Comparison of ENCODE assay signal across 36 cellular contexts in the genomic region with DNA sequence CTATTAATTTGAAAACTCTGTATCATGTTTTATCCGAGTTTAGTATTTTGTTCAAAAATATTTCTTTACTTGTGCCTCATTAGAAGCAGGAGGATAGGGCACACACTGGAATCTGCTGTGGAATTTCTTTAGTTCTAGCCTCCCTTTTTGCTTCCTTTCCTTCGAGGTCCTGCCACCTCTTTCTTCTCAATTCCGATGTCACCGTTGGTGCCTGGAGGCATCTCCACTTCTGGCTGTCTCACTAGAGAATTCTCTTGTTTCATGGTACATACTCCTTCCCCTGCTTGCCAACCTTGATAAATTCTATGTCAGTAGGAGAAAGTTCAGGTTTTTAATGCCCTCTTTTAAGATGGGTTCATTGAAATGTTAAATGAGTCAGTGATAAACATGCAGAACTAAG.
"Had no signal": no experiment of that assay in that cellular context is flagged by ENCODE, and none has a peak within 500 bp of the region (broad histone marks: within the 10 kb centered on the region; RNA-seq: fewer than 3 reads in every experiment).

No MANE protein-coding gene starts in this region.

- H3K27ac ChIP-seq: ascending aorta, breast epithelium, cardiac muscle cell, colonic mucosa, dorsolateral prefrontal cortex, heart left ventricle, WERI-Rb-1 had no signal

- H3K4me3 Mint-ChIP-seq: activated B cell treated with CpG ODN at 0.5 μM for 24 hours; activated CD8-positive, alpha-beta memory T cell treated with anti-CD3 and anti-CD28 coated beads, Interleukin-2, amount 10 ng/mL, durations not matched to agents 7 days and 5 days; activated CD8-positive, alpha-beta T cell treated with anti-CD3 and anti-CD28 coated beads for 36 hours; activated naive CD4-positive, alpha-beta T cell treated with anti-CD3 and anti-CD28 coated beads for 36 hours; activated naive CD4-positive, alpha-beta T cell treated with anti-CD3 and anti-CD28 coated beads, Interleukin-2, amount 50 U/mL, for 24 hours; activated naive CD8-positive, alpha-beta T cell treated with anti-CD3 and anti-CD28 coated beads for 36 hours; activated naive CD8-positive, alpha-beta T cell treated with anti-CD3 and anti-CD28 coated beads, Interleukin-2, amount 50 U/mL, for 24 hours; activated T-helper 1 cell treated with anti-CD3 and anti-CD28 coated beads, Interleukin-12 subunit alpha, Interleukin-12 subunit beta, Interleukin-2, Interleukin-4 antibody, amounts not matched to agents 30 ng/mL and 10 ng/mL and 1 ng/mL, durations not matched to agents 14 hours and 24 hours and 36 hours; brain; dendritic cell treated with granulocyte-macrophage colony-stimulating factor and Interleukin-4, amounts not matched to agents 40 ng/mL and 50 ng/mL, for 4 days; endodermal cell; T-helper 17 cell; T-helper 2 cell treated with Interferon-gamma antibody and Interleukin-4, amounts not matched to agents 5 μg/mL and 100 μg/mL, for 36 hours had no signal

- H3K27me3 ChIP-seq: ascending aorta, breast epithelium, cardiac muscle cell, colonic mucosa, dorsolateral prefrontal cortex, heart left ventricle had no signal

- DNase-seq: activated B cell treated with CpG ODN at 0.5 μM for 24 hours; activated CD4-positive, alpha-beta T cell treated with anti-CD3 and anti-CD28 coated beads for 48 hours; activated CD4-positive, alpha-beta T cell treated with anti-CD3 and anti-CD28 coated beads, Interleukin-2, amount 50 U/mL, for 1 hour; activated CD4-positive, alpha-beta T cell treated with anti-CD3 and anti-CD28 coated beads, Interleukin-2, amount 50 U/mL, for 48 hours; activated CD8-positive, alpha-beta memory T cell treated with anti-CD3 and anti-CD28 coated beads, Interleukin-2, amount 10 ng/mL, durations not matched to agents 7 days and 5 days; activated CD8-positive, alpha-beta memory T cell treated with anti-CD3 and anti-CD28 coated beads, Interleukin-2, amount 50 U/mL, for 4 hours; activated CD8-positive, alpha-beta T cell treated with anti-CD3 and anti-CD28 coated beads for 36 hours; activated effector memory CD4-positive, alpha-beta T cell treated with anti-CD3 and anti-CD28 coated beads, Interleukin-2, amount 50 U/mL, for 16 hours; activated naive CD4-positive, alpha-beta T cell treated with anti-CD3 and anti-CD28 coated beads for 36 hours; activated naive CD8-positive, alpha-beta T cell treated with anti-CD3 and anti-CD28 coated beads for 36 hours; activated naive CD8-positive, alpha-beta T cell treated with anti-CD3 and anti-CD28 coated beads, Interleukin-2, amount 50 U/mL, for 24 hours; activated T-cell treated with anti-CD3 and anti-CD28 coated beads, Interleukin-2, amount 50 U/mL, for 1 hour; activated T-cell treated with anti-CD3 and anti-CD28 coated beads, Interleukin-2, amount 50 U/mL, for 48 hours; central memory CD4-positive, alpha-beta T cell; cerebellar nuclear complex; colonic mucosa; dorsolateral prefrontal cortex; effector memory CD4-positive, alpha-beta T cell; endodermal cell; foreskin fibroblast; heart left ventricle; T-helper 1 cell; T-helper 17 cell; T1000; WERI-Rb-1 had no signal

- H3K9me3 Mint-ChIP-seq: activated B cell treated with CpG ODN at 0.5 μM for 24 hours; activated CD8-positive, alpha-beta T cell treated with anti-CD3 and anti-CD28 coated beads for 36 hours; activated naive CD4-positive, alpha-beta T cell treated with anti-CD3 and anti-CD28 coated beads for 36 hours; activated naive CD4-positive, alpha-beta T cell treated with anti-CD3 and anti-CD28 coated beads, Interleukin-2, amount 50 U/mL, for 24 hours; activated naive CD8-positive, alpha-beta T cell treated with anti-CD3 and anti-CD28 coated beads for 36 hours; activated naive CD8-positive, alpha-beta T cell treated with anti-CD3 and anti-CD28 coated beads, Interleukin-2, amount 50 U/mL, for 24 hours; activated T-helper 1 cell treated with anti-CD3 and anti-CD28 coated beads, Interleukin-12 subunit alpha, Interleukin-12 subunit beta, Interleukin-2, Interleukin-4 antibody, amounts not matched to agents 30 ng/mL and 10 ng/mL and 1 ng/mL, durations not matched to agents 14 hours and 24 hours and 36 hours; activated T-helper 2 cell treated with anti-CD3 and anti-CD28 coated beads, Interferon-gamma antibody, Interleukin-2, Interleukin-4, amounts not matched to agents 10 μg/mL and 5 μg/mL and 100 μg/mL, durations not matched to agents 14 hours and 24 hours and 36 hours; dendritic cell treated with granulocyte-macrophage colony-stimulating factor and Interleukin-4, amounts not matched to agents 40 ng/mL and 50 ng/mL, for 4 days; endodermal cell; T-helper 2 cell treated with Interferon-gamma antibody and Interleukin-4, amounts not matched to agents 5 μg/mL and 100 μg/mL, for 36 hours had no signal

- H3K27me3 Mint-ChIP-seq: activated CD8-positive, alpha-beta memory T cell treated with anti-CD3 and anti-CD28 coated beads, Interleukin-2, amount 10 ng/mL, durations not matched to agents 7 days and 5 days; activated naive CD4-positive, alpha-beta T cell treated with anti-CD3 and anti-CD28 coated beads, Interleukin-2, amount 50 U/mL, for 24 hours; activated naive CD8-positive, alpha-beta T cell treated with anti-CD3 and anti-CD28 coated beads for 36 hours; activated naive CD8-positive, alpha-beta T cell treated with anti-CD3 and anti-CD28 coated beads, Interleukin-2, amount 50 U/mL, for 24 hours; brain; dendritic cell treated with granulocyte-macrophage colony-stimulating factor and Interleukin-4, amounts not matched to agents 40 ng/mL and 50 ng/mL, for 4 days had no signal

- H3K27ac Mint-ChIP-seq: activated B cell treated with CpG ODN at 0.5 μM for 24 hours; activated CD8-positive, alpha-beta memory T cell treated with anti-CD3 and anti-CD28 coated beads, Interleukin-2, amount 10 ng/mL, durations not matched to agents 7 days and 5 days; activated CD8-positive, alpha-beta T cell treated with anti-CD3 and anti-CD28 coated beads for 36 hours; activated naive CD4-positive, alpha-beta T cell treated with anti-CD3 and anti-CD28 coated beads for 36 hours; activated naive CD4-positive, alpha-beta T cell treated with anti-CD3 and anti-CD28 coated beads, Interleukin-2, amount 50 U/mL, for 24 hours; activated naive CD8-positive, alpha-beta T cell treated with anti-CD3 and anti-CD28 coated beads for 36 hours; activated naive CD8-positive, alpha-beta T cell treated with anti-CD3 and anti-CD28 coated beads, Interleukin-2, amount 50 U/mL, for 24 hours; activated T-helper 1 cell treated with anti-CD3 and anti-CD28 coated beads, Interleukin-12 subunit alpha, Interleukin-12 subunit beta, Interleukin-2, Interleukin-4 antibody, amounts not matched to agents 30 ng/mL and 10 ng/mL and 1 ng/mL, durations not matched to agents 14 hours and 24 hours and 36 hours; activated T-helper 2 cell treated with anti-CD3 and anti-CD28 coated beads, Interferon-gamma antibody, Interleukin-2, Interleukin-4, amounts not matched to agents 10 μg/mL and 5 μg/mL and 100 μg/mL, durations not matched to agents 14 hours and 24 hours and 36 hours; dendritic cell treated with granulocyte-macrophage colony-stimulating factor and Interleukin-4, amounts not matched to agents 40 ng/mL and 50 ng/mL, for 4 days; endodermal cell; T-helper 17 cell; T-helper 2 cell treated with Interferon-gamma antibody and Interleukin-4, amounts not matched to agents 5 μg/mL and 100 μg/mL, for 36 hours had no signal

- H3K4me1 ChIP-seq: ascending aorta, breast epithelium, colonic mucosa had no signal

- H3K4me3 ChIP-seq: ascending aorta, breast epithelium, cardiac muscle cell, colonic mucosa, dorsolateral prefrontal cortex, heart left ventricle had no signal

- ATAC-seq: activated CD4-positive, CD25-positive, alpha-beta regulatory T cell treated with anti-CD3 and anti-CD28 coated beads, Interleukin-2, amount 50 U/mL, for 24 hours; activated CD8-positive, alpha-beta memory T cell treated with anti-CD3 and anti-CD28 coated beads, Interleukin-2, amount 10 ng/mL, durations not matched to agents 7 days and 5 days; activated CD8-positive, alpha-beta T cell treated with anti-CD3 and anti-CD28 coated beads for 36 hours; activated naive CD8-positive, alpha-beta T cell treated with anti-CD3 and anti-CD28 coated beads, Interleukin-2, amount 50 U/mL, for 24 hours; esophagus mucosa; heart left ventricle; T-helper 17 cell had no signal

- H3K4me1 Mint-ChIP-seq: activated B cell treated with CpG ODN at 0.5 μM for 24 hours; activated CD8-positive, alpha-beta memory T cell treated with anti-CD3 and anti-CD28 coated beads, Interleukin-2, amount 10 ng/mL, durations not matched to agents 7 days and 5 days; activated naive CD4-positive, alpha-beta T cell treated with anti-CD3 and anti-CD28 coated beads, Interleukin-2, amount 50 U/mL, for 24 hours; activated naive CD8-positive, alpha-beta T cell treated with anti-CD3 and anti-CD28 coated beads for 36 hours; activated naive CD8-positive, alpha-beta T cell treated with anti-CD3 and anti-CD28 coated beads, Interleukin-2, amount 50 U/mL, for 24 hours; T-helper 17 cell had no signal

- H3K36me3 Mint-ChIP-seq: activated CD8-positive, alpha-beta memory T cell treated with anti-CD3 and anti-CD28 coated beads, Interleukin-2, amount 10 ng/mL, durations not matched to agents 7 days and 5 days; activated naive CD4-positive, alpha-beta T cell treated with anti-CD3 and anti-CD28 coated beads, Interleukin-2, amount 50 U/mL, for 24 hours; activated naive CD8-positive, alpha-beta T cell treated with anti-CD3 and anti-CD28 coated beads for 36 hours had no signal

- H3K36me3 ChIP-seq: ascending aorta, breast epithelium, cardiac muscle cell, colonic mucosa, heart left ventricle, WERI-Rb-1 had no signal
